In the genomic region with DNA sequence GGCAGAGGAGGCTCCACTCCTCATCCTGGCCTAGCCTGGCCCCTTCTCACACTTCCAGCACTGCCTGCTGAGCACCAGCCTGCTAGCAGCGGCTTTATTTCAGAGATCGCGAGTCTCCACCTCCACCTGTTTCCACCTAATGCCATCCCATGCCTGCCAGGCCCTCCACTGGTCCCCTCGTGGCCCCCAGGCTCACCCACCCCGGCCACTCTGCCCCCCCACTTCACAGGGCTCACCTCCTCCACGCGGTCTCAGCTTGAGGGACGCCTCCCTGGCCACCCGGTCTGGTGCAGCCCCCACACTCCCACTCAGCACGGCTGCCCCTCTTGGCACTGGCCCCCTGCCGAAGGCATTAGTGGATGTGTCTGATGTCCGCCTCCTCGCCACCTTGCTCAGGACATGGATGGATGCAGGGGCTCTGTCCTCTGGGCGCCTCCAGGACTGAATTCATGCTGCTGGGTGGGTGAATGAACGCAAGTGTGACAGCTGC, we compare ENCODE assay signal across 1 cellular context.
TF ChIP-seq lines count a peak whose summit lies in the region.

No MANE protein-coding gene starts in this region.

TF ChIP-seq in HEK293, 187 proteins besides CTCF, POLR2A, EP300 and RAD21 (continued from another document):
- TF ChIP-seq, protein P1, sequence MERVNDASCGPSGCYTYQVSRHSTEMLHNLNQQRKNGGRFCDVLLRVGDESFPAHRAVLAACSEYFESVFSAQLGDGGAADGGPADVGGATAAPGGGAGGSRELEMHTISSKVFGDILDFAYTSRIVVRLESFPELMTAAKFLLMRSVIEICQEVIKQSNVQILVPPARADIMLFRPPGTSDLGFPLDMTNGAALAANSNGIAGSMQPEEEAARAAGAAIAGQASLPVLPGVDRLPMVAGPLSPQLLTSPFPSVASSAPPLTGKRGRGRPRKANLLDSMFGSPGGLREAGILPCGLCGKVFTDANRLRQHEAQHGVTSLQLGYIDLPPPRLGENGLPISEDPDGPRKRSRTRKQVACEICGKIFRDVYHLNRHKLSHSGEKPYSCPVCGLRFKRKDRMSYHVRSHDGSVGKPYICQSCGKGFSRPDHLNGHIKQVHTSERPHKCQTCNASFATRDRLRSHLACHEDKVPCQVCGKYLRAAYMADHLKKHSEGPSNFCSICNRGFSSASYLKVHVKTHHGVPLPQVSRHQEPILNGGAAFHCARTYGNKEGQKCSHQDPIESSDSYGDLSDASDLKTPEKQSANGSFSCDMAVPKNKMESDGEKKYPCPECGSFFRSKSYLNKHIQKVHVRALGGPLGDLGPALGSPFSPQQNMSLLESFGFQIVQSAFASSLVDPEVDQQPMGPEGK (tag by site-specific recombination; IDR thresholded peaks at IDR 0.05) = peak; percentile 55
- TF ChIP-seq ZNF133 (tag by site-specific recombination; IDR thresholded peaks at IDR 0.05) (no peak), ZNF837 (tag by site-specific recombination; IDR thresholded peaks at IDR 0.05) (no peak), ZNF426 (tag by site-specific recombination; IDR thresholded peaks at IDR 0.05) (no peak), ZFHX2 (tag by site-specific recombination; conservative IDR thresholded peaks at IDR 0.05) (peak; percentile 64), ZNF654 (tag by site-specific recombination; IDR thresholded peaks at IDR 0.05; ENCODE audit: low read depth) (no peak), ZNF621 (tag by site-specific recombination; IDR thresholded peaks at IDR 0.05) (no peak), ZNF10 (tag by site-specific recombination; IDR thresholded peaks at IDR 0.05) (no peak), KLF10 (tag by site-specific recombination; IDR thresholded peaks at IDR 0.05) (no peak), ZNF37A (tag by site-specific recombination; IDR thresholded peaks at IDR 0.05) (no peak), TCF7L2 (IDR thresholded peaks at IDR 0.05; ENCODE audit: borderline replicate concordance, low read depth, low read length) (no peak), BCL11B (tag by site-specific recombination; IDR thresholded peaks at IDR 0.05; ENCODE audit: low read depth) (no peak), ZNF416 (tag by site-specific recombination; IDR thresholded peaks at IDR 0.05) (no peak), ZNF266 (tag by site-specific recombination; IDR thresholded peaks at IDR 0.05; ENCODE audit: low read depth) (no peak), ZNF561 (tag by site-specific recombination; IDR thresholded peaks at IDR 0.05; ENCODE audit: borderline replicate concordance) (no peak), EGR2 (tag by site-specific recombination; IDR thresholded peaks at IDR 0.05; ENCODE audit: low read depth) (peak; percentile 54), ZNF24 (tag by site-specific recombination; IDR thresholded peaks at IDR 0.05) (no peak)
- TF ChIP-seq, protein P2, sequence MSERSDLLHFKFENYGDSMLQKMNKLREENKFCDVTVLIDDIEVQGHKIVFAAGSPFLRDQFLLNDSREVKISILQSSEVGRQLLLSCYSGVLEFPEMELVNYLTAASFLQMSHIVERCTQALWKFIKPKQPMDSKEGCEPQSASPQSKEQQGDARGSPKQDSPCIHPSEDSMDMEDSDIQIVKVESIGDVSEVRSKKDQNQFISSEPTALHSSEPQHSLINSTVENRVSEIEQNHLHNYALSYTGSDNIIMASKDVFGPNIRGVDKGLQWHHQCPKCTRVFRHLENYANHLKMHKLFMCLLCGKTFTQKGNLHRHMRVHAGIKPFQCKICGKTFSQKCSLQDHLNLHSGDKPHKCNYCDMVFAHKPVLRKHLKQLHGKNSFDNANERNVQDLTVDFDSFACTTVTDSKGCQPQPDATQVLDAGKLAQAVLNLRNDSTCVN (tag by site-specific recombination; optimal IDR thresholded peaks at IDR 0.05) = no peak
- TF ChIP-seq, protein P3, sequence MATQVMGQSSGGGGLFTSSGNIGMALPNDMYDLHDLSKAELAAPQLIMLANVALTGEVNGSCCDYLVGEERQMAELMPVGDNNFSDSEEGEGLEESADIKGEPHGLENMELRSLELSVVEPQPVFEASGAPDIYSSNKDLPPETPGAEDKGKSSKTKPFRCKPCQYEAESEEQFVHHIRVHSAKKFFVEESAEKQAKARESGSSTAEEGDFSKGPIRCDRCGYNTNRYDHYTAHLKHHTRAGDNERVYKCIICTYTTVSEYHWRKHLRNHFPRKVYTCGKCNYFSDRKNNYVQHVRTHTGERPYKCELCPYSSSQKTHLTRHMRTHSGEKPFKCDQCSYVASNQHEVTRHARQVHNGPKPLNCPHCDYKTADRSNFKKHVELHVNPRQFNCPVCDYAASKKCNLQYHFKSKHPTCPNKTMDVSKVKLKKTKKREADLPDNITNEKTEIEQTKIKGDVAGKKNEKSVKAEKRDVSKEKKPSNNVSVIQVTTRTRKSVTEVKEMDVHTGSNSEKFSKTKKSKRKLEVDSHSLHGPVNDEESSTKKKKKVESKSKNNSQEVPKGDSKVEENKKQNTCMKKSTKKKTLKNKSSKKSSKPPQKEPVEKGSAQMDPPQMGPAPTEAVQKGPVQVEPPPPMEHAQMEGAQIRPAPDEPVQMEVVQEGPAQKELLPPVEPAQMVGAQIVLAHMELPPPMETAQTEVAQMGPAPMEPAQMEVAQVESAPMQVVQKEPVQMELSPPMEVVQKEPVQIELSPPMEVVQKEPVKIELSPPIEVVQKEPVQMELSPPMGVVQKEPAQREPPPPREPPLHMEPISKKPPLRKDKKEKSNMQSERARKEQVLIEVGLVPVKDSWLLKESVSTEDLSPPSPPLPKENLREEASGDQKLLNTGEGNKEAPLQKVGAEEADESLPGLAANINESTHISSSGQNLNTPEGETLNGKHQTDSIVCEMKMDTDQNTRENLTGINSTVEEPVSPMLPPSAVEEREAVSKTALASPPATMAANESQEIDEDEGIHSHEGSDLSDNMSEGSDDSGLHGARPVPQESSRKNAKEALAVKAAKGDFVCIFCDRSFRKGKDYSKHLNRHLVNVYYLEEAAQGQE (tag by site-specific recombination; IDR thresholded peaks at IDR 0.05) = no peak
- TF ChIP-seq, protein P4, sequence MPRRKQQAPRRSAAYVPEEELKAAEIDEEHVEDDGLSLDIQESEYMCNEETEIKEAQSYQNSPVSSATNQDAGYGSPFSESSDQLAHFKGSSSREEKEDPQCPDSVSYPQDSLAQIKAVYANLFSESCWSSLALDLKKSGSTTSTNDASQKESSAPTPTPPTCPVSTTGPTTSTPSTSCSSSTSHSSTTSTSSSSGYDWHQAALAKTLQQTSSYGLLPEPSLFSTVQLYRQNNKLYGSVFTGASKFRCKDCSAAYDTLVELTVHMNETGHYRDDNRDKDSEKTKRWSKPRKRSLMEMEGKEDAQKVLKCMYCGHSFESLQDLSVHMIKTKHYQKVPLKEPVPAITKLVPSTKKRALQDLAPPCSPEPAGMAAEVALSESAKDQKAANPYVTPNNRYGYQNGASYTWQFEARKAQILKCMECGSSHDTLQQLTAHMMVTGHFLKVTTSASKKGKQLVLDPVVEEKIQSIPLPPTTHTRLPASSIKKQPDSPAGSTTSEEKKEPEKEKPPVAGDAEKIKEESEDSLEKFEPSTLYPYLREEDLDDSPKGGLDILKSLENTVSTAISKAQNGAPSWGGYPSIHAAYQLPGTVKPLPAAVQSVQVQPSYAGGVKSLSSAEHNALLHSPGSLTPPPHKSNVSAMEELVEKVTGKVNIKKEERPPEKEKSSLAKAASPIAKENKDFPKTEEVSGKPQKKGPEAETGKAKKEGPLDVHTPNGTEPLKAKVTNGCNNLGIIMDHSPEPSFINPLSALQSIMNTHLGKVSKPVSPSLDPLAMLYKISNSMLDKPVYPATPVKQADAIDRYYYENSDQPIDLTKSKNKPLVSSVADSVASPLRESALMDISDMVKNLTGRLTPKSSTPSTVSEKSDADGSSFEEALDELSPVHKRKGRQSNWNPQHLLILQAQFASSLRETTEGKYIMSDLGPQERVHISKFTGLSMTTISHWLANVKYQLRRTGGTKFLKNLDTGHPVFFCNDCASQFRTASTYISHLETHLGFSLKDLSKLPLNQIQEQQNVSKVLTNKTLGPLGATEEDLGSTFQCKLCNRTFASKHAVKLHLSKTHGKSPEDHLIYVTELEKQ (tag by site-specific recombination; IDR thresholded peaks at IDR 0.05; ENCODE audit: borderline replicate concordance) = no peak
